In genomic region chr17:27892866-27893769, GRCh38 we compare ENCODE assay signal across 8 cellular contexts. TPM values are rescaled to one million over a fixed set of nuclear protein-coding genes. Genes with fewer than 3 reads are reported as not detected.
DNase-seq lines count a peak whose midpoint lies in the region; ATAC-seq and TF ChIP-seq lines count a peak whose summit lies in the region.

LYRM9 (minus strand) TSS chr17:27893365; CDS start chr17:27882694, 10,671 bp downstream.

- peak within 1 kb of the TSS; percentile 88 to 98 (median 94) for H3K4me2 ChIP-seq in BLaER1 treated with 17β-estradiol and CSF1 and Interleukin-3, amounts not matched to agents 10 nM and 100 nM

- no peaks in the 10 kb centered on the region for H3K27me3 ChIP-seq in BLaER1 treated with 17β-estradiol and CSF1 and Interleukin-3, amounts not matched to agents 10 nM and 100 nM
- no peaks in the 10 kb centered on the region for H3K27me3 ChIP-seq in liver (ENCODE audit: control insufficient read depth in 4 of 4, insufficient read depth in 4 of 4, low read length in 3 of 4)

- peak in 1 of 2 donors; percentile 68 for TF ChIP-seq RAD21 in liver (IDR thresholded peaks at IDR 0.05)

- peaks cover 18 to 22% (median 22%) of the 10 kb centered on the region in 10 experiments for H3K4me1 ChIP-seq in BLaER1 treated with 17β-estradiol and CSF1 and Interleukin-3, amounts not matched to agents 10 nM and 100 nM
- peaks cover 0 to 9% (median 1%) of the 10 kb centered on the region in 4 donors for H3K4me1 ChIP-seq in liver (ENCODE audit: control insufficient read depth in 4 of 4, insufficient read depth in 4 of 4, low read length in 3 of 4)

- ATAC-seq in HG03442 (IDR thresholded peaks at IDR 0.05; ENCODE audit: unreplicated experiment) = peak; percentile 93

- H3K9ac ChIP-seq in BLaER1 treated with 17β-estradiol and CSF1 and Interleukin-3, amounts not matched to agents 10 nM and 100 nM = peak within 1 kb of the TSS; percentile 72 to 88 (median 79)
- peak within 1 kb of the TSS; percentile 24 to 54 for H3K9ac ChIP-seq in liver (ENCODE audit: low read depth in 1 of 2, low read length in 2 of 2)

- H4K20me1 ChIP-seq in BLaER1 treated with 17β-estradiol and CSF1 and Interleukin-3, amounts not matched to agents 10 nM and 100 nM = no peaks in the 10 kb centered on the region; a peak in 1 of 22 replicates

- H3K36me3 ChIP-seq in BLaER1 treated with 17β-estradiol and CSF1 and Interleukin-3, amounts not matched to agents 10 nM and 100 nM = no peaks in the 10 kb centered on the region
- H3K36me3 ChIP-seq in liver (ENCODE audit: control insufficient read depth in 4 of 4, insufficient read depth in 3 of 4, low read depth in 1 of 4, low read length in 3 of 4) = no peaks in the 10 kb centered on the region

- H3K4me3 ChIP-seq in BLaER1 treated with 17β-estradiol and CSF1 and Interleukin-3, amounts not matched to agents 10 nM and 100 nM = peak within 1 kb of the TSS; percentile 58 to 75 (median 66)
- peak within 1 kb of the TSS; percentile 53 to 82 (median 60) for H3K4me3 ChIP-seq in liver (ENCODE audit: low read depth in 1 of 3, low read length in 3 of 3)

- no peaks in the 10 kb centered on the region for H3K9me3 ChIP-seq in BLaER1 treated with 17β-estradiol and CSF1 and Interleukin-3, amounts not matched to agents 10 nM and 100 nM (replicated peaks in 1 of 11)
- H3K9me3 ChIP-seq in liver (ENCODE audit: control insufficient read depth in 4 of 4, low read length in 3 of 4) = no peaks in the 10 kb centered on the region

- TF ChIP-seq CTCF in liver (IDR thresholded peaks at IDR 0.05; ENCODE audit: low read depth, low read length, missing input control) = peak; percentile 90

- peak within 1 kb of the TSS in 10 of 11 experiments; percentile 46 to 76 (median 66); a peak in 20 of 22 replicates for H3K27ac ChIP-seq in BLaER1 treated with 17β-estradiol and CSF1 and Interleukin-3, amounts not matched to agents 10 nM and 100 nM
- peak within 1 kb of the TSS; percentile 67 to 72 for H3K27ac ChIP-seq in liver (ENCODE audit: low read depth in 1 of 2, low read length in 2 of 2)

- 1% methylated on average over 75 of the region's 75 CpGs for WGBS in liver

- DNase-seq in GM19238 (ENCODE audit: insufficient read length, low spot score) = peak; percentile 85
- peak; percentile 66 to 98 for DNase-seq in NCI-H526 (lab: John Stamatoyannopoulos, UW)
- peak; percentile 87 for DNase-seq in activated CD4-positive, alpha-beta T cell treated with anti-CD3 and anti-CD28 coated beads, Interleukin-2, amount 50 U/mL, for 24 hours (ENCODE audit: low read depth in 1 of 2, low spot score in 1 of 2)
- DNase-seq in dermis blood vessel endothelial cell = peak; percentile 94
- peak; percentile 91 for DNase-seq in stimulated activated CD4-positive, alpha-beta T cell treated with anti-CD3 and anti-CD28 coated beads, Interleukin-4, amount 100 ng/mL, for 24 hours

TF ChIP-seq in liver, 16 proteins besides CTCF, POLR2A, EP300 and RAD21:
- no peak for TF ChIP-seq FOXA1 (IDR thresholded peaks at IDR 0.05)
- no peak for TF ChIP-seq GABPA (IDR thresholded peaks at IDR 0.05 in 1 of 2, conservative IDR thresholded peaks at IDR 0.05 in 1 of 2)
- no peak for TF ChIP-seq HNF4A (conservative IDR thresholded peaks at IDR 0.05)
- TF ChIP-seq NR2F2 (IDR thresholded peaks at IDR 0.05) = no peak

RNA-seq across cellular contexts. Expression of gene LYRM9, which starts in this region (rescaled TPM):
- 5.2 and 9.4 TPM in 2 replicates for total RNA-seq in dermis blood vessel endothelial cell
- total RNA-seq in liver = 1 to 10 TPM; 4.2 to 4.4 TPM
- 1 to 10 TPM; 3.8 to 4.0 TPM for polyA plus RNA-seq in liver

Comparison
In these comparisons a context has a peak if more than half of its experiments do, and no peak if none do; other contexts are left out.
1. Peak in every context shown above with its lines: DNase-seq, ATAC-seq, H3K4me3 ChIP-seq and H3K27ac ChIP-seq.